17 cellular contexts compared by ENCODE assay signal in the genomic region with DNA sequence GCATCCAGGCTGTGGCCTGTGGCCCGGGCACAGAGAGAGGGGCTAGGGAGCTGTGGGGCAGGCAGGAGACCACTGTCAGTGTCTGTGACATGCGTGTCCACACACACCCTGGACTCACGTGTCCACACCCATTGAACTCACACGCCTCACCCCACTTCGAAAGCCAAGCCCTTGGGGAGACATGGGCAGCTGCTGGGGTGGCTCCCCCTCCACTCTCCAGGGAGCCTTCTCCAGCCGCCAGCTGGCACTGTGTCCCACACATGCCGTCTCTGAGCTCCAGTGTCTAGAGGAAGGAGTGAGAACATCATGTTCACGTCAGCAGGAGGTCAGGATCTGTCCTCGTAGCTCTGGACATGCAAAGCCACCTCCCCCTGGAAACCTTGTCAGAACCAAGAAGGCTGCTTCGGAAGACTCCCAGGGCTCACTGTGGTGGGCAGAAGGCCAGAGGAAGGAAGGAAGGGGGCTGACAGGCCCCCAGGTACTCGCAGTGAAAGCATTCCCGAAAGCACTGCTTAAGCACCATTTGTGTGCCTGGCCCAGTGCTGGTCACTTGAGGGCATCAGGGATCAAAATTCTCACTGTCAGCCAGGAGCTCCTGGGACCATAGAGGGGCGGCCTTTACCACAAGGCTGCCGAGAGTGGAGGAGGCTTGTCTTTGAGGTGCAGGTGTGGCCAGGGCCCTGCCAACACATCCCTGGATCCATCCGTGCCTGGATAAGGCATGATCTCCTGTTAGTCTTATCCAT.
DNase-seq lines count a peak whose midpoint lies in the region; ATAC-seq, FAIRE-seq and TF ChIP-seq lines count a peak whose summit lies in the region.
"Had no signal": no experiment of that assay in that cellular context is flagged by ENCODE, and none has a peak within 500 bp of the region (broad histone marks: within the 10 kb centered on the region; RNA-seq: fewer than 3 reads in every experiment).

No MANE protein-coding gene starts in this region.

- H3K36me3 ChIP-seq in liver (ENCODE audit: control insufficient read depth in 4 of 4, insufficient read depth in 3 of 4, low read depth in 1 of 4, low read length in 3 of 4) (no peaks in the 10 kb centered on the region), HepG2 (replicated peaks in 1 of 2; ENCODE audit: control insufficient read depth in 1 of 2, insufficient read depth in 2 of 2, low read length in 2 of 2) (no peaks in the 10 kb centered on the region), trophoblast cell (ENCODE audit: control insufficient read depth in 1 of 2, insufficient read depth in 2 of 2, low read length in 2 of 2) (no peaks in the 10 kb centered on the region), aorta (ENCODE audit: control insufficient read depth in 1 of 2, insufficient read depth in 2 of 2, low read length in 1 of 2) (no peaks in the 10 kb centered on the region)
- H3K36me3 ChIP-seq: neutrophil, tibial nerve had no signal

- H2AFZ ChIP-seq in HepG2 (ENCODE audit: low read length) (no peak overlapping the region), trophoblast cell (ENCODE audit: insufficient read depth, low read length, poor library complexity) (no peak overlapping the region)

- no peak overlapping the region for H2BK5ac ChIP-seq in trophoblast cell (ENCODE audit: low read depth, low read length, poor library complexity)

- peak overlapping the region; percentile 13 for H2AK5ac ChIP-seq in trophoblast cell (ENCODE audit: low read length)

- H3K9me3 ChIP-seq in liver (ENCODE audit: control insufficient read depth in 4 of 4, low read length in 3 of 4) (no peaks in the 10 kb centered on the region), HepG2 (ENCODE audit: low read length) (peaks cover 9% of the 10 kb centered on the region; the same call in 1 of the 2 replicates), trophoblast cell (ENCODE audit: insufficient read depth, low read depth, low read length) (peaks cover 7% of the 10 kb centered on the region), aorta (ENCODE audit: control insufficient read depth, low read length) (no peaks in the 10 kb centered on the region)
- H3K9me3 ChIP-seq: neutrophil had no signal

- H3K79me1 ChIP-seq in trophoblast cell (ENCODE audit: low read length): no peaks in the 10 kb centered on the region

- H3K9ac ChIP-seq in liver (ENCODE audit: low read depth in 1 of 2, low read length in 2 of 2) (no peak overlapping the region), HepG2 (ENCODE audit: insufficient read depth, low read depth, low read length) (no peak overlapping the region), trophoblast cell (ENCODE audit: low read length) (no peak overlapping the region)

- H3K79me2 ChIP-seq in HepG2 (ENCODE audit: insufficient read depth, low read length) (no peaks in the 10 kb centered on the region), trophoblast cell (ENCODE audit: control insufficient read depth, insufficient read depth, low read length, poor library complexity) (no peaks in the 10 kb centered on the region)

- no peaks in the 10 kb centered on the region for H4K20me1 ChIP-seq in HepG2 (ENCODE audit: insufficient read depth, low read length)

- H3K23ac ChIP-seq in trophoblast cell (ENCODE audit: low read length): no peak overlapping the region

- no peak for TF ChIP-seq EP300 in HepG2 (IDR thresholded peaks at IDR 0.05; ENCODE audit: low read depth in 2 of 2, low read length in 2 of 2)
- no peak for TF ChIP-seq EP300 in HepG2 (CRISPR knock-in tag; IDR thresholded peaks at IDR 0.05; ENCODE audit: borderline replicate concordance)

- H4K12ac ChIP-seq in trophoblast cell (ENCODE audit: low read depth, low read length): no peak overlapping the region

- no peak overlapping the region for H3K18ac ChIP-seq in trophoblast cell (ENCODE audit: low read length)

- in situ Hi-C loops in HepG2 (cut with HindIII; ENCODE audit: extremely low pct_ligation_motif_present, low pct_unique_long_range_greater_than_20kb): no loop called here

- no peak overlapping the region for H2BK12ac ChIP-seq in trophoblast cell (ENCODE audit: low read length)

- POLR2A ChIA-PET in HepG2 (lab: Yijun Ruan, JAX): no interaction called here

- no peak overlapping the region for H3K27ac ChIP-seq in liver (ENCODE audit: low read depth in 1 of 2, low read length in 2 of 2)
- H3K27ac ChIP-seq in HepG2 (ENCODE audit: extremely low read length, insufficient read depth, low read length): no peak overlapping the region
- H3K27ac ChIP-seq in trophoblast cell (ENCODE audit: low read depth, low read length): no peak overlapping the region
- H3K27ac ChIP-seq in aorta (ENCODE audit: low read depth in 1 of 2, low read length in 2 of 2): no peak overlapping the region
- H3K27ac ChIP-seq: neutrophil, tibial nerve had no signal

- H3K4me3 ChIP-seq in liver (ENCODE audit: low read depth in 1 of 3, low read length in 3 of 3) (no peak overlapping the region), HepG2 (replicated peaks in 1 of 3; ENCODE audit: insufficient read depth in 1 of 3, low read depth in 2 of 3, low read length in 3 of 3) (no peak overlapping the region), trophoblast cell (ENCODE audit: low read depth, low read length) (no peak overlapping the region), aorta (ENCODE audit: low read length in 2 of 2) (no peak overlapping the region)
- H3K4me3 ChIP-seq: lung, tibial nerve had no signal

- TF ChIP-seq RAD21 in liver (IDR thresholded peaks at IDR 0.05) (no peak), HepG2 (CRISPR knock-in tag; IDR thresholded peaks at IDR 0.05) (no peak)

- ATAC-seq in HepG2 (no peak), aorta (ENCODE audit: low FRiP score) (peak; percentile 47), GM18870 (IDR thresholded peaks at IDR 0.05; ENCODE audit: unreplicated experiment) (no peak)
- ATAC-seq: activated CD4-positive, alpha-beta T cell treated with anti-CD3 and anti-CD28 coated beads for 36 hours; Panc1 had no signal

- H4K8ac ChIP-seq in trophoblast cell (ENCODE audit: low read depth, low read length): no peak overlapping the region

- DNase-seq in HepG2 (ENCODE audit: low spot score) (no peak), cardiac septum (ENCODE audit: low spot score) (peak; percentile 77), trophoblast cell (no peak), aorta (peak; percentile 49 to 55), iPS-NIHi7 (ENCODE audit: extremely low spot score) (no peak)
- DNase-seq in stimulated activated CD8-positive, alpha-beta memory T cell treated with anti-CD3 and anti-CD28 coated beads, Interleukin-4, amount 100 ng/mL, for 48 hours: no peak
- DNase-seq: activated CD4-positive, alpha-beta T cell treated with anti-CD3 and anti-CD28 coated beads for 36 hours; effector memory CD4-positive, alpha-beta T cell; NCI-H1092; NCI-H446 had no signal

- H3K4me2 ChIP-seq in HepG2 (ENCODE audit: low read depth, low read length): no peak overlapping the region
- no peak overlapping the region for H3K4me2 ChIP-seq in trophoblast cell (ENCODE audit: low read length)

- no peak for TF ChIP-seq POLR2A in HepG2 (IDR thresholded peaks at IDR 0.05; ENCODE audit: insufficient read depth in 1 of 2, low read depth in 2 of 2, low read length in 2 of 2)

- TF ChIP-seq CTCF in liver (IDR thresholded peaks at IDR 0.05; ENCODE audit: low read depth, low read length, missing input control) (no peak), HepG2 (CRISPR knock-in tag; IDR thresholded peaks at IDR 0.05) (no peak)

- CTCF ChIA-PET in HepG2 (lab: Yijun Ruan, JAX; ENCODE audit: low intra/inter-chr PET ratio, low total read pairs): no interaction called here

- H3K4ac ChIP-seq in trophoblast cell (ENCODE audit: low read depth, low read length): no peak overlapping the region

- H4K91ac ChIP-seq in trophoblast cell (ENCODE audit: low read depth, low read length): no peak overlapping the region

- FAIRE-seq in HepG2 (lab: Jason Lieb, UNC): no peak
- FAIRE-seq: HTR-8/SVneo had no signal

- H3K4me1 ChIP-seq in liver (ENCODE audit: control insufficient read depth in 4 of 4, insufficient read depth in 4 of 4, low read length in 3 of 4) (no peaks in the 10 kb centered on the region), HepG2 (ENCODE audit: insufficient read depth, low read length) (peaks cover 17% of the 10 kb centered on the region), trophoblast cell (ENCODE audit: control insufficient read depth in 1 of 2, insufficient read depth in 2 of 2, low read length in 2 of 2) (peaks cover 0 to 6% of the 10 kb centered on the region in 2 experiments), aorta (ENCODE audit: control insufficient read depth in 1 of 2, insufficient read depth in 2 of 2, low read length in 2 of 2) (no peaks in the 10 kb centered on the region)
- H3K4me1 ChIP-seq: tibial nerve had no signal

- no TSS peak for BruUV-seq in HepG2 (replicated peaks; lab: Mats Ljungman, UMichigan)

- WGBS in liver: 75% methylated on average over 15 of the region's 15 CpGs
- WGBS in HepG2 (ENCODE audit: low lambda C conversion rate): 35% methylated on average over 7 of the region's 15 CpGs
- WGBS in trophoblast cell (ENCODE audit: extremely low coverage, insufficient coverage, insufficient read length): no CpG with 5 or more reads among the region's 15 CpGs
- 14 to 26% methylated on average over 15 of the region's 15 CpGs for WGBS in aorta, 2 donors

- H3K14ac ChIP-seq in trophoblast cell (ENCODE audit: low read length): no peak overlapping the region

- intact Hi-C loops in HepG2 (cut with micrococcal nuclease; ENCODE audit: unreplicated experiment): no loop called here
- intact Hi-C loops in cardiac septum (cut with DNase I): no loop called here
- intact Hi-C loops in aorta (cut with DNase I): loop anchor here in 1 of 2 donors (10.0 kb wide), 1 partner anchor 66 kb away; a partner anchor contains a TSS

- H3K27me3 ChIP-seq in liver (ENCODE audit: control insufficient read depth in 4 of 4, insufficient read depth in 4 of 4, low read length in 3 of 4) (no peaks in the 10 kb centered on the region), HepG2 (ENCODE audit: control insufficient read depth in 1 of 2, insufficient read depth in 2 of 2, low read length in 2 of 2) (peaks cover 3 to 38% of the 10 kb centered on the region in 2 experiments; a peak in 3 of 5 replicates), trophoblast cell (ENCODE audit: insufficient read depth, low read length) (no peaks in the 10 kb centered on the region), aorta (ENCODE audit: control insufficient read depth in 1 of 2, insufficient read depth in 2 of 2, low read length in 1 of 2) (no peaks in the 10 kb centered on the region)
- H3K27me3 ChIP-seq: neutrophil, tibial nerve had no signal

- H2BK120ac ChIP-seq in trophoblast cell (ENCODE audit: insufficient read depth, low read length, poor library complexity): no peak overlapping the region

TF ChIP-seq in liver, 16 proteins besides CTCF, POLR2A, EP300 and RAD21:
- TF ChIP-seq SP1 (IDR thresholded peaks at IDR 0.05) (peak; percentile 25), RXRA (IDR thresholded peaks at IDR 0.05) (no peak), NR2F2 (IDR thresholded peaks at IDR 0.05) (peak; percentile 51)

TF ChIP-seq in HepG2, 621 proteins besides CTCF, POLR2A, EP300 and RAD21:
- no peak for TF ChIP-seq ARNT (IDR thresholded peaks at IDR 0.05)
- TF ChIP-seq RFX3 (CRISPR knock-in tag; IDR thresholded peaks at IDR 0.05): no peak
TF ChIP-seq in HepG2: peak in this region for 0.

Comparison
In these comparisons a context has a peak if more than half of its experiments do, and no peak if none do; other contexts are left out.
1. DNase-seq: peak in cardiac septum (single experiment) and aorta (2 of 2); none in HepG2 (single experiment), trophoblast cell (0 of 2), stimulated activated CD8-positive, alpha-beta memory T cell treated with anti-CD3 and anti-CD28 coated beads, Interleukin-4, amount 100 ng/mL, for 48 hours (single experiment) and iPS-NIHi7 (single experiment).